Comparison of ENCODE assay signal across 15 cellular contexts in genomic region chr5:125220284-125220683, GRCh38.
"Had no signal": no experiment of that assay in that cellular context is flagged by ENCODE, and none has a peak within 500 bp of the region (broad histone marks: within the 10 kb centered on the region; RNA-seq: fewer than 3 reads in every experiment).

No MANE protein-coding gene starts in this region.

- H3K4me1 Mint-ChIP-seq: IgD-negative memory B cell had no signal

- H3K4me3 Mint-ChIP-seq: IgD-negative memory B cell had no signal

- H3K27me3 Mint-ChIP-seq: IgD-negative memory B cell had no signal

- DNase-seq: Kasumi-1, NCI-H1092 treated with DMSO at 0.1 percent for 48 hours, NCI-H1436, NCI-H187, NCI-H2029, NCI-H2081 treated with DMSO at 0.1 percent for 48 hours, NCI-H2227 treated with DMSO at 0.1 percent for 48 hours, NCI-H524, NCI-H526 treated with DMSO at 0.1 percent for 48 hours, NCI-H774, Right ventricle myocardium superior, RPMI8226, SIG-M5 had no signal

- H3K9me3 Mint-ChIP-seq: IgD-negative memory B cell had no signal

- H3K36me3 Mint-ChIP-seq: IgD-negative memory B cell had no signal

- ATAC-seq: K562 had no signal

- H3K27ac Mint-ChIP-seq: IgD-negative memory B cell had no signal
